ENCODE assay signal across 10 cellular contexts in genomic region chr9:99235874-99236627, GRCh38. TPM values are rescaled to one million over a fixed set of nuclear protein-coding genes. Genes with fewer than 3 reads are reported as not detected.
DNase-seq lines count a peak whose midpoint lies in the region; ATAC-seq, FAIRE-seq and TF ChIP-seq lines count a peak whose summit lies in the region.
"Had no signal": no experiment of that assay in that cellular context is flagged by ENCODE, and none has a peak within 500 bp of the region (broad histone marks: within the 10 kb centered on the region; RNA-seq: fewer than 3 reads in every experiment).

No MANE protein-coding gene starts in this region.

- peak overlapping the region in 2 of 4 donors; percentile 2 to 59 for H3K27ac ChIP-seq in pancreas

- H3K27me3 Mint-ChIP-seq in Caco-2 (ENCODE audit: insufficient read depth, unreplicated experiment): no peaks in the 10 kb centered on the region

- CTCF ChIA-PET in Caco-2 (lab: Charles Lee): no interaction called here

- no peaks in the 10 kb centered on the region for H3K4me1 Mint-ChIP-seq in Caco-2 (ENCODE audit: low read depth, unreplicated experiment)

- POLR2A ChIA-PET in Caco-2 (lab: Charles Lee): no interaction called here

- no TSS peak for BruUV-seq in Caco-2 (replicated peaks; lab: Mats Ljungman, UMichigan)

- 66 to 67% methylated on average over 7 of the region's 7 CpGs for whole genome bisulfite sequencing in pancreas, 2 donors

- intact Hi-C loops in pancreas (cut with DNase I): no loop called here
- intact Hi-C loops in Caco-2 (cut with micrococcal nuclease; ENCODE audit: unreplicated experiment): no loop called here

- H3K4me3 Mint-ChIP-seq in Caco-2 (ENCODE audit: unreplicated experiment): no peak overlapping the region

- no peak overlapping the region for H3K4me3 ChIP-seq in pancreas
- no peak overlapping the region for H3K4me3 ChIP-seq in Caco-2 (ENCODE audit: low read depth, low read length)

- no peak for TF ChIP-seq CTCF in pancreas (IDR thresholded peaks at IDR 0.05)
- no peak for TF ChIP-seq CTCF in Caco-2 (IDR thresholded peaks at IDR 0.05; ENCODE audit: insufficient read depth in 1 of 2, low read depth in 1 of 2, low read length in 1 of 2, severe bottlenecking in 1 of 2, unreplicated experiment in 1 of 2)

- peaks cover 13% of the 10 kb centered on the region for H3K36me3 Mint-ChIP-seq in Caco-2 (ENCODE audit: insufficient read depth, unreplicated experiment)

- H3K36me3 ChIP-seq in pancreas (peaks cover 0 to 13% (median 7%) of the 10 kb centered on the region in 3 donors), Caco-2 (ENCODE audit: control insufficient read depth, insufficient read depth, low read length) (no peaks in the 10 kb centered on the region)

- H3K27ac Mint-ChIP-seq in Caco-2 (ENCODE audit: unreplicated experiment): no peak overlapping the region

- no peaks in the 10 kb centered on the region for H3K9me3 Mint-ChIP-seq in Caco-2 (ENCODE audit: unreplicated experiment)

- no peak for DNase-seq in pancreas
- no peak for DNase-seq in amygdala (lab: John Stamatoyannopoulos, UW)
- no peak for DNase-seq in Caco-2
- no peak for DNase-seq in DMS153 treated with DMSO at 0.1 percent for 48 hours (lab: John Stamatoyannopoulos, UW; ENCODE audit: unreplicated experiment)
- DNase-seq: foreskin melanocyte, nucleus accumbens had no signal

- H3K27me3 ChIP-seq in pancreas (no peaks in the 10 kb centered on the region), Caco-2 (replicated peaks; ENCODE audit: control insufficient read depth, insufficient read depth, low read length) (no peaks in the 10 kb centered on the region)

- H3K4me1 ChIP-seq in pancreas (peaks cover 3 to 17% (median 15%) of the 10 kb centered on the region in 3 donors), Caco-2 (peaks cover 17% of the 10 kb centered on the region)

- H3K9me3 ChIP-seq in pancreas (no peaks in the 10 kb centered on the region), Caco-2 (no peaks in the 10 kb centered on the region)

- peak; percentile 94 for ATAC-seq in GM18907 (IDR thresholded peaks at IDR 0.05; ENCODE audit: unreplicated experiment)
- ATAC-seq in GM21737 (IDR thresholded peaks at IDR 0.05; ENCODE audit: unreplicated experiment): peak; percentile 94
- ATAC-seq in HG03565 (IDR thresholded peaks at IDR 0.05; ENCODE audit: unreplicated experiment): peak; percentile 90
- peak in 3 of 4 donors; percentile 36 to 49 (median 49) for ATAC-seq in pancreas

- FAIRE-seq in pancreas (lab: Jason Lieb, UNC): no peak
- FAIRE-seq: H54 had no signal

RNA-seq across cellular contexts. Expression of gene SEC61B, which starts 14.0 kb away (rescaled TPM):
- total RNA-seq in pancreas (100 to 1,000 TPM; 117 to 191 (median 139) TPM), Caco-2 (2022) (167 and 170 TPM in 2 replicates)
- polyA plus RNA-seq in pancreas: 100 to 1,000 TPM; 251 to 355 TPM

RNA-seq across cellular contexts. Expression of gene ALG2, which starts 14.3 kb away (rescaled TPM):
- total RNA-seq in pancreas (10 to 100 TPM; 24.9 to 30.6 (median 28.0) TPM), Caco-2 (2022) (37.9 and 39.8 TPM in 2 replicates)
- polyA plus RNA-seq in pancreas: 10 to 100 TPM; 17.9 to 35.6 TPM
